In the genomic region with DNA sequence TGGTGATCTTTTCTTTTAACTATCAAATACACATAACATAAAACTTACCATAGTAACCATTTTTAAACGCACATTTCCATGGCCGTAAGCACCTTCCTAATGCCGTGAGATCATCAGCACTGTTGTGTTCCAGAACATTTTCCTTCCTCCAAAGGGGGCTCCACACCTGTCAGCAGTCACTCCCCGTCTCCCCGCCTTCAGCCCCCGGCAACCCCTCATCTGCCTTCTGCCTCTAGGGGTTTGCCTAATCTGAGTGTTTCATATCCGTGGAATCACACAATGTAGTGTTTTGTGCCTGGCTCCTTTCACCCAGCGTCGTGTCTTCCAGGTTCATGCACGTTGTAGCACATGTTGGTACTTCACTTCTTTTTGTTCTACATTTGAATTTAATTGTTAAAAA, we compare ENCODE assay signal across 2 cellular contexts.
TF ChIP-seq lines count a peak whose summit lies in the region.

No MANE protein-coding gene starts in this region.

TF ChIP-seq in SK-N-SH, 30 proteins besides CTCF, POLR2A, EP300 and RAD21 (continued from another document):
- TF ChIP-seq, protein P1, sequence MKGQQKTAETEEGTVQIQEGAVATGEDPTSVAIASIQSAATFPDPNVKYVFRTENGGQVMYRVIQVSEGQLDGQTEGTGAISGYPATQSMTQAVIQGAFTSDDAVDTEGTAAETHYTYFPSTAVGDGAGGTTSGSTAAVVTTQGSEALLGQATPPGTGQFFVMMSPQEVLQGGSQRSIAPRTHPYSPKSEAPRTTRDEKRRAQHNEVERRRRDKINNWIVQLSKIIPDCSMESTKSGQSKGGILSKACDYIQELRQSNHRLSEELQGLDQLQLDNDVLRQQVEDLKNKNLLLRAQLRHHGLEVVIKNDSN (IDR thresholded peaks at IDR 0.05; ENCODE audit: borderline replicate concordance, low read depth): no peak
- TF ChIP-seq CHD2 (IDR thresholded peaks at IDR 0.05; ENCODE audit: low read length, partially characterized antibody): no peak
- TF ChIP-seq NRF1 (IDR thresholded peaks at IDR 0.05; ENCODE audit: low read depth, low read length): no peak
- no peak for TF ChIP-seq TEAD4 (IDR thresholded peaks at IDR 0.05; ENCODE audit: borderline replicate concordance, insufficient read depth)
- no peak for TF ChIP-seq GATA2 (CRISPR knock-in tag; IDR thresholded peaks at IDR 0.05)
TF ChIP-seq in SK-N-SH: peak in this region for 0.

TF ChIP-seq in SK-N-SH treated with all-trans-retinoic acid at 6 μM for 48 hours, 23 proteins besides CTCF, POLR2A, EP300 and RAD21 (continued from another document):
- TF ChIP-seq GLIS3 (CRISPR knock-in tag; IDR thresholded peaks at IDR 0.05): no peak
- no peak for TF ChIP-seq PPARA (CRISPR knock-in tag; IDR thresholded peaks at IDR 0.05; ENCODE audit: borderline replicate concordance)
- no peak for TF ChIP-seq ZNF70 (CRISPR knock-in tag; IDR thresholded peaks at IDR 0.05)
- no peak for TF ChIP-seq ZNF8 (CRISPR knock-in tag; IDR thresholded peaks at IDR 0.05)
- TF ChIP-seq PATZ1 (CRISPR knock-in tag; IDR thresholded peaks at IDR 0.05; ENCODE audit: borderline replicate concordance): no peak
- no peak for TF ChIP-seq ARNTL (CRISPR knock-in tag; IDR thresholded peaks at IDR 0.05; ENCODE audit: borderline replicate concordance, low read depth)
- TF ChIP-seq BACH2 (CRISPR knock-in tag; IDR thresholded peaks at IDR 0.05; ENCODE audit: borderline replicate concordance): no peak
- TF ChIP-seq ZC3H10 (CRISPR knock-in tag; IDR thresholded peaks at IDR 0.05): no peak
- no peak for TF ChIP-seq ISL1 (CRISPR knock-in tag; IDR thresholded peaks at IDR 0.05)
- TF ChIP-seq, protein P2, sequence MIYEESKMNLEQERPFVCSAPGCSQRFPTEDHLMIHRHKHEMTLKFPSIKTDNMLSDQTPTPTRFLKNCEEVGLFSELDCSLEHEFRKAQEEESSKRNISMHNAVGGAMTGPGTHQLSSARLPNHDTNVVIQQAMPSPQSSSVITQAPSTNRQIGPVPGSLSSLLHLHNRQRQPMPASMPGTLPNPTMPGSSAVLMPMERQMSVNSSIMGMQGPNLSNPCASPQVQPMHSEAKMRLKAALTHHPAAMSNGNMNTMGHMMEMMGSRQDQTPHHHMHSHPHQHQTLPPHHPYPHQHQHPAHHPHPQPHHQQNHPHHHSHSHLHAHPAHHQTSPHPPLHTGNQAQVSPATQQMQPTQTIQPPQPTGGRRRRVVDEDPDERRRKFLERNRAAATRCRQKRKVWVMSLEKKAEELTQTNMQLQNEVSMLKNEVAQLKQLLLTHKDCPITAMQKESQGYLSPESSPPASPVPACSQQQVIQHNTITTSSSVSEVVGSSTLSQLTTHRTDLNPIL (CRISPR knock-in tag; IDR thresholded peaks at IDR 0.05; ENCODE audit: low read depth): no peak
- TF ChIP-seq CSRNP3 (CRISPR knock-in tag; IDR thresholded peaks at IDR 0.05): no peak
- no peak for TF ChIP-seq TOX (CRISPR knock-in tag; IDR thresholded peaks at IDR 0.05; ENCODE audit: borderline replicate concordance)
TF ChIP-seq in SK-N-SH treated with all-trans-retinoic acid at 6 μM for 48 hours: peak in this region for 0.
